ENCODE assay signal across 8 cellular contexts in genomic region chr3:160343132-160343531, GRCh38. TPM values are rescaled to one million over a fixed set of nuclear protein-coding genes. Genes with fewer than 3 reads are reported as not detected.
A peak's percentile ranks its signal among the peaks of the same experiment; 100 is the strongest.
DNase-seq lines count a peak whose midpoint lies in the region; ATAC-seq, FAIRE-seq and TF ChIP-seq lines count a peak whose summit lies in the region.

No MANE protein-coding gene starts in this region.

- DNase-seq in AG09309 (ENCODE audit: low read depth) (no peak), HCEC 1CT (peak; percentile 54), RCC 7860 (ENCODE audit: low spot score) (peak; percentile 43), frontal cortex (ENCODE audit: low spot score in 2 of 2) (peak in 1 of 2 donors; percentile 2), amygdala (lab: John Stamatoyannopoulos, UW) (no peak), cerebellar nuclear complex (lab: John Stamatoyannopoulos, UW) (no peak)

- H3K4me3 ChIP-seq in AG09309 (ENCODE audit: control insufficient read depth, low read depth, low read length): no peak overlapping the region

- FAIRE-seq in RCC 7860 (lab: Jason Lieb, UNC): peak; percentile 82
- FAIRE-seq in frontal cortex (lab: Jason Lieb, UNC): peak; percentile 96

- ATAC-seq in GM21717 (IDR thresholded peaks at IDR 0.05; ENCODE audit: unreplicated experiment) (no peak), HG02623 (IDR thresholded peaks at IDR 0.05; ENCODE audit: unreplicated experiment) (no peak)

- TF ChIP-seq CTCF in AG09309 (IDR thresholded peaks at IDR 0.05; ENCODE audit: control insufficient read depth, insufficient read depth, low read depth, low read length, missing control alignments): peak; percentile 24

RNA-seq across cellular contexts. Expression of gene IFT80, which starts 55.9 kb away (rescaled TPM):
- total RNA-seq in frontal cortex: 42.4 TPM

RNA-seq across cellular contexts. Expression of gene SMC4, which starts 56.3 kb away (rescaled TPM):
- 24.9 TPM for total RNA-seq in frontal cortex

Comparison
In these comparisons a context has a peak if more than half of its experiments do, and no peak if none do; other contexts are left out.
1. DNase-seq: peak in HCEC 1CT (single experiment) and RCC 7860 (single experiment); none in AG09309 (single experiment), amygdala (0 of 56) and cerebellar nuclear complex (0 of 2).